ENCODE assay signal across 9 cellular contexts in genomic region chr10:46525177-46525823, GRCh38. TPM values are rescaled to one million over a fixed set of nuclear protein-coding genes. Genes with fewer than 3 reads are reported as not detected.
A peak's percentile ranks its signal among the peaks of the same experiment; 100 is the strongest.
DNase-seq lines count a peak whose midpoint lies in the region; TF ChIP-seq lines count a peak whose summit lies in the region.
"Had no signal": no experiment of that assay in that cellular context is flagged by ENCODE, and none has a peak within 500 bp of the region (broad histone marks: within the 10 kb centered on the region; RNA-seq: fewer than 3 reads in every experiment).

No MANE protein-coding gene starts in this region.

- H3K9me3 ChIP-seq in Peyer's patch (no peaks in the 10 kb centered on the region), sigmoid colon (no peaks in the 10 kb centered on the region)

- peak; percentile 8 for DNase-seq in activated CD4-positive, alpha-beta T cell treated with anti-CD3 and anti-CD28 coated beads for 48 hours
- no peak for DNase-seq in activated CD4-positive, alpha-beta T cell treated with anti-CD3 and anti-CD28 coated beads, Interleukin-2, amount 50 U/mL, for 4 hours
- DNase-seq in Peyer's patch (peak in 2 of 3 donors; percentile 43 to 44), epithelial cell of proximal tubule (ENCODE audit: low read depth) (peak; percentile 75), sigmoid colon (peak; percentile 19), NCI-H510A treated with DMSO at 0.1 percent for 48 hours (lab: John Stamatoyannopoulos, UW) (no peak), amygdala (lab: John Stamatoyannopoulos, UW) (no peak), NCI-H1436 (lab: John Stamatoyannopoulos, UW) (no peak)

- TF ChIP-seq EP300 in sigmoid colon (IDR thresholded peaks at IDR 0.05) = no peak

- TF ChIP-seq CTCF in Peyer's patch (IDR thresholded peaks at IDR 0.05) (no peak), epithelial cell of proximal tubule (conservative IDR thresholded peaks at IDR 0.05; ENCODE audit: low read depth, low read length) (no peak), sigmoid colon (IDR thresholded peaks at IDR 0.05) (no peak)

- H3K36me3 ChIP-seq in Peyer's patch (no peaks in the 10 kb centered on the region), sigmoid colon (no peaks in the 10 kb centered on the region)

- H3K4me1 ChIP-seq in Peyer's patch = peaks cover 0 to 12% (median 3%) of the 10 kb centered on the region in 4 donors
- peaks cover 0 to 27% (median 16%) of the 10 kb centered on the region in 4 donors for H3K4me1 ChIP-seq in sigmoid colon

- TF ChIP-seq POLR2A in Peyer's patch (IDR thresholded peaks at IDR 0.05) = no peak
- no peak for TF ChIP-seq POLR2A in sigmoid colon (IDR thresholded peaks at IDR 0.05)

- WGBS in sigmoid colon, 2 donors = 89 to 90% methylated on average over 5 of the region's 5 CpGs

- H3K27ac ChIP-seq in Peyer's patch = no peak overlapping the region
- H3K27ac ChIP-seq in sigmoid colon = no peak overlapping the region

- H3K27me3 ChIP-seq in Peyer's patch (no peaks in the 10 kb centered on the region), sigmoid colon (no peaks in the 10 kb centered on the region)

- H3K4me3 ChIP-seq in Peyer's patch = no peak overlapping the region
- no peak overlapping the region for H3K4me3 ChIP-seq in epithelial cell of proximal tubule (ENCODE audit: low read depth, low read length)
- H3K4me3 ChIP-seq in sigmoid colon = no peak overlapping the region

- intact Hi-C loops in sigmoid colon (cut with DNase I) = no loop called here

RNA-seq across cellular contexts. Expression of gene GPRIN2, which starts 31.2 kb away (rescaled TPM):
- total RNA-seq in Peyer's patch (10 to 100 TPM in 3 of 4 donors, 1 to 10 TPM in 1; 6.6 to 79.9 (median 54.7) TPM), epithelial cell of proximal tubule (4.5 and 9.1 TPM in 2 replicates), sigmoid colon (1 to 10 TPM in 1 of 4 donors, under 1 TPM in 2, not detected in 1; 0.16 to 1.4 (median 0.27) TPM)
- 10 to 100 TPM; 21.7 to 30.0 (median 21.8) TPM for polyA plus RNA-seq in sigmoid colon
- total RNA-seq: activated naive CD4-positive, alpha-beta T cell treated with anti-CD3 and anti-CD28 coated beads, Interleukin-2, amount 50 U/mL, for 72 hours had no signal

RNA-seq across cellular contexts. Expression of gene SYT15, which starts 53.6 kb away (rescaled TPM):
- total RNA-seq in Peyer's patch (1 to 10 TPM in 1 of 4 donors, under 1 TPM in 3; 0.18 to 4.1 (median 0.46) TPM), epithelial cell of proximal tubule (0.14 TPM in 1 of 2 replicates, not detected in the other), sigmoid colon (1 to 10 TPM in 2 of 4 donors, under 1 TPM in 2; 0.81 to 1.4 (median 1.0) TPM)
- polyA plus RNA-seq in sigmoid colon = 1 to 10 TPM; 1.2 to 1.7 (median 1.2) TPM

RNA-seq across cellular contexts. Expression of gene NPY4R, which starts 59.5 kb away (rescaled TPM):
- 1 to 10 TPM in 2 of 4 donors, not detected in 2; 1.5 to 1.9 TPM for total RNA-seq in Peyer's patch
- total RNA-seq in epithelial cell of proximal tubule = not detected in 2 replicates
- 1 to 10 TPM; 1.5 to 6.6 (median 4.1) TPM for total RNA-seq in sigmoid colon
- polyA plus RNA-seq in sigmoid colon = 1 to 10 TPM in 2 of 3 donors, under 1 TPM in 1; 0.46 to 3.1 (median 2.4) TPM
- total RNA-seq: activated naive CD4-positive, alpha-beta T cell treated with anti-CD3 and anti-CD28 coated beads, Interleukin-2, amount 50 U/mL, for 72 hours had no signal

Comparison
In these comparisons a context has a peak if more than half of its experiments do, and no peak if none do; other contexts are left out.
1. DNase-seq: peak in activated CD4-positive, alpha-beta T cell treated with anti-CD3 and anti-CD28 coated beads for 48 hours (single experiment), Peyer's patch (2 of 3), epithelial cell of proximal tubule (single experiment) and sigmoid colon (single experiment); none in activated CD4-positive, alpha-beta T cell treated with anti-CD3 and anti-CD28 coated beads, Interleukin-2, amount 50 U/mL, for 4 hours (0 of 2), NCI-H510A treated with DMSO at 0.1 percent for 48 hours (single experiment), amygdala (0 of 56) and NCI-H1436 (single experiment).